16 cellular contexts compared by ENCODE assay signal in genomic region chr17:69486779-69487637, GRCh38.
"Had no signal": no experiment of that assay in that cellular context is flagged by ENCODE, and none has a peak within 500 bp of the region (broad histone marks: within the 10 kb centered on the region; RNA-seq: fewer than 3 reads in every experiment).

No MANE protein-coding gene starts in this region.

- H3K4me3 Mint-ChIP-seq: activated B cell treated with CpG ODN at 0.5 μM for 24 hours; activated naive CD8-positive, alpha-beta T cell; activated T-cell treated with anti-CD3 and anti-CD28 coated beads, Interleukin-2, amount 50 U/mL, for 72 hours; immature natural killer cell; naive thymus-derived CD8-positive, alpha-beta T cell; T-helper 17 cell had no signal

- H3K27me3 ChIP-seq: neutrophil, vagina had no signal

- H3K4me3 ChIP-seq: vagina had no signal

- H3K4me1 ChIP-seq: vagina had no signal

- H3K36me3 ChIP-seq: neutrophil, vagina had no signal

- H3K9me3 ChIP-seq: neutrophil, vagina had no signal

- H3K9me3 Mint-ChIP-seq: activated T-cell treated with anti-CD3 and anti-CD28 coated beads, Interleukin-2, amount 50 U/mL, for 72 hours; immature natural killer cell; naive thymus-derived CD8-positive, alpha-beta T cell had no signal

- H3K27ac ChIP-seq: neutrophil, vagina had no signal

- DNase-seq: activated B cell treated with CpG ODN at 0.5 μM for 24 hours; activated CD4-positive, alpha-beta T cell treated with anti-CD3 and anti-CD28 coated beads for 48 hours; activated CD8-positive, alpha-beta memory T cell treated with anti-CD3 and anti-CD28 coated beads, Interleukin-2, amount 50 U/mL, for 48 hours; activated gamma-delta T cell; anterior cingulate cortex; cerebellar nuclear complex; effector CD8-positive, alpha-beta T cell; immature natural killer cell; naive thymus-derived CD8-positive, alpha-beta T cell; retina; stimulated activated CD4-positive, alpha-beta T cell treated with anti-CD3 and anti-CD28 coated beads, Interleukin-1b, Interleukin-23, amount 100 ng/mL, for 48 hours; T-helper 17 cell had no signal

- ATAC-seq: naive thymus-derived CD8-positive, alpha-beta T cell; T-helper 17 cell had no signal

- H3K27me3 Mint-ChIP-seq: activated B cell treated with CpG ODN at 0.5 μM for 24 hours; activated naive CD8-positive, alpha-beta T cell; naive thymus-derived CD8-positive, alpha-beta T cell; T-helper 17 cell had no signal

- H3K27ac Mint-ChIP-seq: activated B cell treated with CpG ODN at 0.5 μM for 24 hours; activated naive CD8-positive, alpha-beta T cell; activated T-cell treated with anti-CD3 and anti-CD28 coated beads, Interleukin-2, amount 50 U/mL, for 72 hours; immature natural killer cell; T-helper 17 cell had no signal
